20 cellular contexts compared by ENCODE assay signal in the genomic region with DNA sequence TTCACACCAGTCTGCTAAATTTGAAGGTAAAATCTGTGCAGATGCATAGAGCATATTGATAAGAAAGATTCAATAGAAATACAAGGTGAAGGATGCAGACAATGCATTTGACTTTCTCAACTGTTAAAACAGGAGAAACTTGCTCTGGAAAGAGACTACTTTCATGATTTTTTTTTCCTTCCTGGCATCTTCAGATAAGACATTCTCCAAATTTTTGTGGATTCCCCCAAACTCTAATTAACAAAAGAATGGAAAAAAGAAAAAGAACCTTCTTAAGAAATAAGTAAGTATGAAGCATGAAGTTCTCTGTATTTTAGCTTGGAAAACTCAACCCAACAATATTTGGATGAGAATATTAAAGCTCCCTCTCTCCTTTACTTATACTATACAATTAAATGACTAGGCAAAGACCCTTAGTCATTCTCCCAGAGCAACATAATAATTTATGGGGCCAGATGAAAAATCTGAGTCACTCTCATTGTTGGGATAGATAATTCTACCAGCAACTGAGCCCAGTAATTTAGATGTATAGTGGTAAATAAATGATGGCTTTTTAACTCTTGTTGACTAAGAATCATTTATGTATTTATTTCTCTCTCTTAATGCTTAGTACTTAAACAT.
DNase-seq lines count a peak whose midpoint lies in the region; ATAC-seq and TF ChIP-seq lines count a peak whose summit lies in the region.
"Had no signal": no experiment of that assay in that cellular context is flagged by ENCODE, and none has a peak within 500 bp of the region (broad histone marks: within the 10 kb centered on the region; RNA-seq: fewer than 3 reads in every experiment).

No MANE protein-coding gene starts in this region.

- H3K9me3 Mint-ChIP-seq in brain, result peaks cover 0 to 5% (median 2%) of the 10 kb centered on the region in 5 experiments
- H3K9me3 Mint-ChIP-seq in activated CD8-positive, alpha-beta T cell treated with anti-CD3 and anti-CD28 coated beads for 36 hours, result peaks cover 3% of the 10 kb centered on the region
- H3K9me3 Mint-ChIP-seq: T-helper 1 cell treated with Interleukin-12 subunit alpha and Interleukin-12 subunit beta and Interleukin-4 antibody, amounts not matched to agents 30 μg/mL and 1 μg/mL, for 36 hours had no signal

- peak overlapping the region in 2 of 5 experiments; percentile 18 to 25 for H3K4me3 Mint-ChIP-seq in brain
- no peak overlapping the region for H3K4me3 Mint-ChIP-seq in activated CD8-positive, alpha-beta T cell treated with anti-CD3 and anti-CD28 coated beads for 36 hours
- H3K4me3 Mint-ChIP-seq: activated naive CD8-positive, alpha-beta T cell; central memory CD8-positive, alpha-beta T cell; T-helper 1 cell treated with Interleukin-12 subunit alpha and Interleukin-12 subunit beta and Interleukin-4 antibody, amounts not matched to agents 30 μg/mL and 1 μg/mL, for 36 hours had no signal

- H4K8ac ChIP-seq in mesendoderm (ENCODE audit: low read depth, low read length), result no peak overlapping the region

- H3K27ac Mint-ChIP-seq in brain, result peak overlapping the region in 3 of 5 experiments; percentile 16 to 93 (median 78)
- H3K27ac Mint-ChIP-seq in activated CD8-positive, alpha-beta T cell treated with anti-CD3 and anti-CD28 coated beads for 36 hours, result no peak overlapping the region
- H3K27ac Mint-ChIP-seq: activated naive CD8-positive, alpha-beta T cell; T-helper 1 cell treated with Interleukin-12 subunit alpha and Interleukin-12 subunit beta and Interleukin-4 antibody, amounts not matched to agents 30 μg/mL and 1 μg/mL, for 36 hours had no signal

- no peak overlapping the region for H2AK5ac ChIP-seq in mesendoderm (ENCODE audit: low read length)

- H3K79me1 ChIP-seq in mesendoderm (ENCODE audit: low read length), result no peaks in the 10 kb centered on the region

- H3K36me3 ChIP-seq in mesendoderm (ENCODE audit: control insufficient read depth, insufficient read depth, low read length), result no peaks in the 10 kb centered on the region
- H3K36me3 ChIP-seq in gastrocnemius medialis, result no peaks in the 10 kb centered on the region
- H3K36me3 ChIP-seq: Peyer's patch had no signal

- H3K79me2 ChIP-seq in mesendoderm (ENCODE audit: control insufficient read depth, insufficient read depth, low read length), result no peaks in the 10 kb centered on the region

- no peak overlapping the region for H4K5ac ChIP-seq in mesendoderm (ENCODE audit: low read length)

- H3K4me1 ChIP-seq in mesendoderm (ENCODE audit: control insufficient read depth, low read depth, low read length) (no peaks in the 10 kb centered on the region), gastrocnemius medialis (no peaks in the 10 kb centered on the region)
- H3K4me1 ChIP-seq: Caco-2, Peyer's patch had no signal

- no peak overlapping the region for H2BK15ac ChIP-seq in mesendoderm (replicated peaks; ENCODE audit: low read depth)

- H3K4ac ChIP-seq in mesendoderm (ENCODE audit: low read depth, low read length), result no peak overlapping the region

- ATAC-seq in gastrocnemius medialis, result no peak
- ATAC-seq in activated CD8-positive, alpha-beta T cell treated with anti-CD3 and anti-CD28 coated beads for 36 hours, result no peak

- H3K27ac ChIP-seq in mesendoderm (ENCODE audit: low read depth, low read length) (no peak overlapping the region), gastrocnemius medialis (no peak overlapping the region)
- H3K27ac ChIP-seq: HL-60, Peyer's patch had no signal

- TF ChIP-seq CTCF in brain (conservative IDR thresholded peaks at IDR 0.05) (no peak), gastrocnemius medialis (IDR thresholded peaks at IDR 0.05 in 4 of 5, conservative IDR thresholded peaks at IDR 0.05 in 1 of 5) (no peak)
- TF ChIP-seq CTCF in activated CD8-positive, alpha-beta T cell treated with anti-CD3 and anti-CD28 coated beads for 36 hours (IDR thresholded peaks at IDR 0.05), result no peak

- intact Hi-C loops in gastrocnemius medialis (cut with DNase I; ENCODE audit: low total_unique reads), result no loop called here
- intact Hi-C loops in activated CD8-positive, alpha-beta T cell treated with anti-CD3 and anti-CD28 coated beads for 36 hours (cut with micrococcal nuclease), result no loop called here

- DNase-seq in ACHN (peak; percentile 13), M059J (ENCODE audit: low read depth) (peak; percentile 72), mesendoderm (peak; percentile 50), T-helper 9 cell (no peak), gastrocnemius medialis (no peak)
- no peak for DNase-seq in activated CD4-positive, alpha-beta T cell treated with anti-CD3 and anti-CD28 coated beads for 48 hours
- no peak for DNase-seq in activated CD8-positive, alpha-beta T cell treated with anti-CD3 and anti-CD28 coated beads for 36 hours
- DNase-seq: activated CD4-positive, CD25-positive, alpha-beta regulatory T cell treated with anti-CD3 and anti-CD28 coated beads, Interleukin-2, amount 50 U/mL, for 72 hours; activated T-cell treated with anti-CD3 and anti-CD28 coated beads for 4 hours; Caco-2; hippocampal formation; Karpas-422; NCI-H187; Peyer's patch; stimulated activated CD4-positive, alpha-beta T cell treated with anti-CD3 and anti-CD28 coated beads, Interleukin-4, amount 100 ng/mL, for 1 hour had no signal

- H2BK120ac ChIP-seq in mesendoderm (ENCODE audit: low read depth, low read length), result no peak overlapping the region

- H3K23ac ChIP-seq in mesendoderm (ENCODE audit: low read length), result no peak overlapping the region

- no peak for TF ChIP-seq POLR2A in gastrocnemius medialis (IDR thresholded peaks at IDR 0.05)

- in situ Hi-C loops in ACHN (cut with HindIII; ENCODE audit: low pct_ligation_motif_present, low pct_unique_long_range_greater_than_20kb, low sequenced_read_pairs), result no loop called here
- in situ Hi-C loops in gastrocnemius medialis (cut with MboI; ENCODE audit: low sequenced_read_pairs in 4 of 4), result no loop called here

- no peaks in the 10 kb centered on the region for H3K36me3 Mint-ChIP-seq in brain
- no peaks in the 10 kb centered on the region for H3K36me3 Mint-ChIP-seq in activated CD8-positive, alpha-beta T cell treated with anti-CD3 and anti-CD28 coated beads for 36 hours (ENCODE audit: low read depth)
- H3K36me3 Mint-ChIP-seq: activated naive CD8-positive, alpha-beta T cell had no signal

- no peaks in the 10 kb centered on the region for H3K9me3 ChIP-seq in gastrocnemius medialis
- H3K9me3 ChIP-seq: Caco-2, Peyer's patch had no signal

- H3K9ac ChIP-seq in mesendoderm (ENCODE audit: low read length), result no peak overlapping the region

- H3K4me1 Mint-ChIP-seq in brain, result peaks cover 21% of the 10 kb centered on the region
- no peaks in the 10 kb centered on the region for H3K4me1 Mint-ChIP-seq in activated CD8-positive, alpha-beta T cell treated with anti-CD3 and anti-CD28 coated beads for 36 hours (ENCODE audit: low read depth)
- H3K4me1 Mint-ChIP-seq: central memory CD8-positive, alpha-beta T cell had no signal

- no peak overlapping the region for H3K56ac ChIP-seq in mesendoderm (ENCODE audit: low read length)

- POLR2A ChIA-PET in activated CD8-positive, alpha-beta T cell treated with anti-CD3 and anti-CD28 coated beads for 36 hours (lab: Charles Lee), result no interaction called here

- H3K27me3 Mint-ChIP-seq in brain, result no peaks in the 10 kb centered on the region
- H3K27me3 Mint-ChIP-seq in activated CD8-positive, alpha-beta T cell treated with anti-CD3 and anti-CD28 coated beads for 36 hours, result no peaks in the 10 kb centered on the region
- H3K27me3 Mint-ChIP-seq: activated naive CD8-positive, alpha-beta T cell; central memory CD8-positive, alpha-beta T cell had no signal

- H3K27me3 ChIP-seq in mesendoderm (ENCODE audit: insufficient read depth, low read length, poor library complexity), result no peaks in the 10 kb centered on the region
- no peaks in the 10 kb centered on the region for H3K27me3 ChIP-seq in gastrocnemius medialis
- H3K27me3 ChIP-seq: Peyer's patch had no signal

- H3K4me2 ChIP-seq in mesendoderm (ENCODE audit: low read length), result no peak overlapping the region

- no peak overlapping the region for H3K18ac ChIP-seq in mesendoderm (ENCODE audit: low read length)

- CTCF ChIA-PET in activated CD8-positive, alpha-beta T cell treated with anti-CD3 and anti-CD28 coated beads for 36 hours (lab: Charles Lee), result no interaction called here

- H2BK5ac ChIP-seq in mesendoderm (ENCODE audit: low read length), result no peak overlapping the region

- H3K4me3 ChIP-seq in mesendoderm (ENCODE audit: low read length) (no peak overlapping the region), gastrocnemius medialis (no peak overlapping the region)
- H3K4me3 ChIP-seq: Peyer's patch had no signal

Comparison
In these comparisons a context has a peak if more than half of its experiments do, and no peak if none do; other contexts are left out.
1. DNase-seq: peak in ACHN (single experiment), M059J (single experiment) and mesendoderm (single experiment); none in T-helper 9 cell (single experiment), gastrocnemius medialis (0 of 2), activated CD4-positive, alpha-beta T cell treated with anti-CD3 and anti-CD28 coated beads for 48 hours (single experiment) and activated CD8-positive, alpha-beta T cell treated with anti-CD3 and anti-CD28 coated beads for 36 hours (single experiment).